Comparison of ENCODE assay signal across 19 cellular contexts in genomic region chr5:32190094-32190493, GRCh38. TPM values are rescaled to one million over a fixed set of nuclear protein-coding genes. Genes with fewer than 3 reads are reported as not detected.
DNase-seq lines count a peak whose midpoint lies in the region; ATAC-seq, FAIRE-seq and TF ChIP-seq lines count a peak whose summit lies in the region.
"Had no signal": no experiment of that assay in that cellular context is flagged by ENCODE, and none has a peak within 500 bp of the region (broad histone marks: within the 10 kb centered on the region; RNA-seq: fewer than 3 reads in every experiment).

No MANE protein-coding gene starts in this region.

- no peak for TF ChIP-seq POLR2A in gastrocnemius medialis (IDR thresholded peaks at IDR 0.05)

- no peak overlapping the region for H2AFZ ChIP-seq in astrocyte (ENCODE audit: low read depth, low read length)

- H3K4me3 Mint-ChIP-seq in astrocyte (ENCODE audit: unreplicated experiment), result no peak overlapping the region
- no peak overlapping the region for H3K4me3 Mint-ChIP-seq in glutamatergic neuron (ENCODE audit: unreplicated experiment)
- H3K4me3 Mint-ChIP-seq: activated B cell treated with CpG ODN at 0.5 μM for 24 hours; CD4-positive, alpha-beta memory T cell; natural killer cell; T-cell had no signal

- peaks cover 8% of the 10 kb centered on the region for H3K4me1 ChIP-seq in astrocyte (ENCODE audit: insufficient read depth, low read length)
- peaks cover 6 to 10% of the 10 kb centered on the region in 2 donors for H3K4me1 ChIP-seq in gastrocnemius medialis
- H3K4me1 ChIP-seq in colonic mucosa, result no peaks in the 10 kb centered on the region
- H3K4me1 ChIP-seq: foreskin keratinocyte had no signal

- no peaks in the 10 kb centered on the region for H4K20me1 ChIP-seq in astrocyte (ENCODE audit: insufficient read depth, low read length)

- in situ Hi-C loops in gastrocnemius medialis (cut with MboI; ENCODE audit: low sequenced_read_pairs in 4 of 4), result no loop called here

- H3K9ac ChIP-seq in astrocyte (ENCODE audit: low read length), result no peak overlapping the region
- no peak overlapping the region for H3K9ac ChIP-seq in colonic mucosa (ENCODE audit: low read depth in 2 of 2, low read length in 2 of 2)

- H3K4me3 ChIP-seq in astrocyte (ENCODE audit: insufficient read depth, low read depth, low read length) (no peak overlapping the region), gastrocnemius medialis (no peak overlapping the region), colonic mucosa (no peak overlapping the region), WERI-Rb-1 (ENCODE audit: low read depth, low read length) (no peak overlapping the region)
- H3K4me3 ChIP-seq: body of pancreas, Peyer's patch, thoracic aorta had no signal

- DNase-seq in GM04504 (ENCODE audit: low read depth) (peak; percentile 90), astrocyte (ENCODE audit: low read depth) (no peak), glutamatergic neuron (no peak), gastrocnemius medialis (no peak), colonic mucosa (no peak), WERI-Rb-1 (no peak)
- DNase-seq: activated B cell treated with CpG ODN at 0.5 μM for 24 hours; CD4-positive, alpha-beta memory T cell; foreskin keratinocyte; GOT3; mammary epithelial cell; natural killer cell; NCI-H748 treated with DMSO at 0.1 percent for 48 hours; Peyer's patch; T-cell had no signal

- FAIRE-seq in astrocyte (lab: Jason Lieb, UNC), result peak; percentile 43
- FAIRE-seq: GM12891 had no signal

- ATAC-seq in gastrocnemius medialis (peak; percentile 34 to 51), HG02678 (IDR thresholded peaks at IDR 0.05; ENCODE audit: unreplicated experiment) (no peak)
- ATAC-seq: body of pancreas, foreskin keratinocyte, natural killer cell, T-cell had no signal

- H3K36me3 Mint-ChIP-seq in astrocyte (ENCODE audit: low read depth, unreplicated experiment), result no peaks in the 10 kb centered on the region
- H3K36me3 Mint-ChIP-seq in glutamatergic neuron (ENCODE audit: unreplicated experiment), result peaks cover 5% of the 10 kb centered on the region
- H3K36me3 Mint-ChIP-seq: CD4-positive, alpha-beta memory T cell; natural killer cell; T-cell had no signal

- peaks cover 2% of the 10 kb centered on the region for H3K4me1 Mint-ChIP-seq in astrocyte (ENCODE audit: low read depth, unreplicated experiment)
- H3K4me1 Mint-ChIP-seq in glutamatergic neuron (ENCODE audit: low read depth, unreplicated experiment), result no peaks in the 10 kb centered on the region
- H3K4me1 Mint-ChIP-seq: CD4-positive, alpha-beta memory T cell had no signal

- intact Hi-C loops in gastrocnemius medialis (cut with DNase I; ENCODE audit: low total_unique reads), result no loop called here
- intact Hi-C loops in colonic mucosa (cut with DNase I), result no loop called here

- H3K27ac Mint-ChIP-seq in astrocyte (ENCODE audit: unreplicated experiment) (no peak overlapping the region), glutamatergic neuron (ENCODE audit: unreplicated experiment) (peak overlapping the region; percentile 72)
- H3K27ac Mint-ChIP-seq: activated B cell treated with CpG ODN at 0.5 μM for 24 hours; CD4-positive, alpha-beta memory T cell; natural killer cell; T-cell had no signal

- H3K9me3 Mint-ChIP-seq in astrocyte (ENCODE audit: unreplicated experiment) (peaks cover 4% of the 10 kb centered on the region), glutamatergic neuron (ENCODE audit: unreplicated experiment) (peaks cover 3% of the 10 kb centered on the region)
- H3K9me3 Mint-ChIP-seq: activated B cell treated with CpG ODN at 0.5 μM for 24 hours, natural killer cell had no signal

- H3K27me3 ChIP-seq in astrocyte (ENCODE audit: insufficient read depth, low read length) (no peaks in the 10 kb centered on the region), gastrocnemius medialis (no peaks in the 10 kb centered on the region), colonic mucosa (no peaks in the 10 kb centered on the region), WERI-Rb-1 (ENCODE audit: insufficient read depth, low read depth, severe bottlenecking) (no peaks in the 10 kb centered on the region)
- H3K27me3 ChIP-seq: body of pancreas, foreskin keratinocyte, Peyer's patch had no signal

- H3K27me3 Mint-ChIP-seq in astrocyte (ENCODE audit: low read depth, unreplicated experiment) (no peaks in the 10 kb centered on the region), glutamatergic neuron (ENCODE audit: unreplicated experiment) (peaks cover 4% of the 10 kb centered on the region)
- H3K27me3 Mint-ChIP-seq: activated B cell treated with CpG ODN at 0.5 μM for 24 hours had no signal

- H3K9me3 ChIP-seq in astrocyte (ENCODE audit: insufficient read depth, low read depth, low read length) (no peaks in the 10 kb centered on the region), gastrocnemius medialis (peaks cover 0 to 3% (median 0%) of the 10 kb centered on the region in 3 donors), colonic mucosa (no peaks in the 10 kb centered on the region), WERI-Rb-1 (ENCODE audit: severe bottlenecking) (peaks cover 9% of the 10 kb centered on the region)
- H3K9me3 ChIP-seq: body of pancreas, Peyer's patch had no signal

- H3K36me3 ChIP-seq in astrocyte (ENCODE audit: insufficient read depth, low read length) (no peaks in the 10 kb centered on the region), gastrocnemius medialis (no peaks in the 10 kb centered on the region), colonic mucosa (no peaks in the 10 kb centered on the region), WERI-Rb-1 (no peaks in the 10 kb centered on the region)
- H3K36me3 ChIP-seq: Peyer's patch, thoracic aorta had no signal

- H3K4me2 ChIP-seq in astrocyte (ENCODE audit: low read length), result no peak overlapping the region

- no peaks in the 10 kb centered on the region for H3K79me2 ChIP-seq in astrocyte (ENCODE audit: insufficient read depth, low read length)

- TF ChIP-seq CTCF in astrocyte (IDR thresholded peaks at IDR 0.05; ENCODE audit: insufficient read depth, low read depth, low read length), result no peak
- no peak for TF ChIP-seq CTCF in glutamatergic neuron (IDR thresholded peaks at IDR 0.05; ENCODE audit: partially characterized antibody, unreplicated experiment)
- TF ChIP-seq CTCF in gastrocnemius medialis (IDR thresholded peaks at IDR 0.05 in 4 of 5, conservative IDR thresholded peaks at IDR 0.05 in 1 of 5), result no peak
- TF ChIP-seq CTCF in colonic mucosa (IDR thresholded peaks at IDR 0.05), result no peak
- no peak for TF ChIP-seq CTCF in WERI-Rb-1 (IDR thresholded peaks at IDR 0.05; ENCODE audit: low read depth, low read length)

- H3K27ac ChIP-seq in astrocyte (ENCODE audit: low read depth, low read length) (no peak overlapping the region), gastrocnemius medialis (no peak overlapping the region), colonic mucosa (no peak overlapping the region), WERI-Rb-1 (no peak overlapping the region)
- H3K27ac ChIP-seq: body of pancreas, foreskin keratinocyte, Peyer's patch, thoracic aorta had no signal

RNA-seq across cellular contexts. Expression of gene GOLPH3, which starts 16.0 kb away (rescaled TPM):
- 114 and 124 TPM in 2 replicates for total RNA-seq in astrocyte
- total RNA-seq in glutamatergic neuron (ENCODE audit: unreplicated experiment), result 68.5 TPM
- 10 to 100 TPM; 34.9 to 77.8 (median 46.1) TPM for total RNA-seq in gastrocnemius medialis
- total RNA-seq in colonic mucosa, result 100 to 1,000 TPM; 128 to 130 TPM
